In genomic region chr2:231939022-231939421, GRCh38 we compare ENCODE assay signal across 34 cellular contexts. TPM values are rescaled to one million over a fixed set of nuclear protein-coding genes. Genes with fewer than 3 reads are reported as not detected.
"Had no signal": no experiment of that assay in that cellular context is flagged by ENCODE, and none has a peak within 500 bp of the region (broad histone marks: within the 10 kb centered on the region; RNA-seq: fewer than 3 reads in every experiment).

No MANE protein-coding gene starts in this region.

- H3K4me1 Mint-ChIP-seq: activated CD4-positive, alpha-beta T cell treated with anti-CD3 and anti-CD28 coated beads, Interleukin-2, amount 10 ng/mL, durations not matched to agents 7 days and 5 days; activated naive CD4-positive, alpha-beta T cell treated with anti-CD3 and anti-CD28 coated beads, Interleukin-2, amount 10 ng/mL, durations not matched to agents 7 days and 5 days had no signal

- H3K36me3 Mint-ChIP-seq: activated naive CD4-positive, alpha-beta T cell treated with anti-CD3 and anti-CD28 coated beads, Interleukin-2, amount 10 ng/mL, durations not matched to agents 7 days and 5 days; activated naive CD8-positive, alpha-beta T cell; brain had no signal

- H3K9me3 Mint-ChIP-seq: activated CD4-positive, alpha-beta T cell treated with anti-CD3 and anti-CD28 coated beads, Interleukin-2, amount 10 ng/mL, durations not matched to agents 7 days and 5 days; activated naive CD4-positive, alpha-beta T cell treated with anti-CD3 and anti-CD28 coated beads, Interleukin-2, amount 10 ng/mL, durations not matched to agents 7 days and 5 days; activated naive CD8-positive, alpha-beta T cell treated with anti-CD3 and anti-CD28 coated beads, Interleukin-2, amount 50 U/mL, for 24 hours; brain had no signal

- H3K4me3 Mint-ChIP-seq: activated CD4-positive, alpha-beta T cell treated with anti-CD3 and anti-CD28 coated beads for 36 hours; activated CD4-positive, alpha-beta T cell treated with anti-CD3 and anti-CD28 coated beads, Interleukin-2, amount 10 ng/mL, durations not matched to agents 7 days and 5 days; activated CD8-positive, alpha-beta T cell treated with anti-CD3 and anti-CD28 coated beads, Interleukin-2, amount 10 ng/mL, durations not matched to agents 7 days and 5 days; activated naive CD4-positive, alpha-beta T cell treated with anti-CD3 and anti-CD28 coated beads, Interleukin-2, amount 10 ng/mL, durations not matched to agents 7 days and 5 days; activated naive CD8-positive, alpha-beta T cell; activated naive CD8-positive, alpha-beta T cell treated with anti-CD3 and anti-CD28 coated beads, Interleukin-2, amount 50 U/mL, for 24 hours; brain had no signal

- H3K36me3 ChIP-seq: MG63, WERI-Rb-1 had no signal

- H2AFZ ChIP-seq: PC-9 had no signal

- FAIRE-seq: RCC 7860 had no signal

- H3K9me3 ChIP-seq: MG63 had no signal

- H3K27me3 Mint-ChIP-seq: activated CD4-positive, alpha-beta T cell treated with anti-CD3 and anti-CD28 coated beads for 36 hours; activated CD4-positive, alpha-beta T cell treated with anti-CD3 and anti-CD28 coated beads, Interleukin-2, amount 10 ng/mL, durations not matched to agents 7 days and 5 days; activated naive CD8-positive, alpha-beta T cell treated with anti-CD3 and anti-CD28 coated beads, Interleukin-2, amount 50 U/mL, for 24 hours had no signal

- ATAC-seq: activated CD4-positive, alpha-beta T cell treated with anti-CD3 and anti-CD28 coated beads for 36 hours; activated CD8-positive, alpha-beta T cell treated with anti-CD3 and anti-CD28 coated beads, Interleukin-2, amount 10 ng/mL, durations not matched to agents 7 days and 5 days; activated naive CD8-positive, alpha-beta T cell treated with anti-CD3 and anti-CD28 coated beads, Interleukin-2, amount 50 U/mL, for 24 hours; Right ventricle myocardium inferior had no signal

- H3K27me3 ChIP-seq: MG63 had no signal

- H3K27ac ChIP-seq: PC-9, RWPE1, WERI-Rb-1 had no signal

- DNase-seq: activated CD4-positive, alpha-beta T cell treated with anti-CD3 and anti-CD28 coated beads for 36 hours; activated CD4-positive, alpha-beta T cell treated with anti-CD3 and anti-CD28 coated beads, Interleukin-2, amount 50 U/mL, for 48 hours; activated CD8-positive, alpha-beta memory T cell treated with anti-CD3 and anti-CD28 coated beads, Interleukin-2, amount 50 U/mL, for 4 hours; activated CD8-positive, alpha-beta T cell treated with anti-CD3 and anti-CD28 coated beads, Interleukin-2, amount 10 ng/mL, durations not matched to agents 7 days and 5 days; activated effector memory CD4-positive, alpha-beta T cell treated with Interleukin-2 at 50 U/mL for 16 hours; activated naive CD4-positive, alpha-beta T cell treated with anti-CD3 and anti-CD28 coated beads, Interleukin-2, amount 10 ng/mL, durations not matched to agents 7 days and 5 days; activated naive CD8-positive, alpha-beta T cell treated with anti-CD3 and anti-CD28 coated beads, Interleukin-2, amount 50 U/mL, for 24 hours; activated T-cell treated with anti-CD3 and anti-CD28 coated beads, Interleukin-2, amount 50 U/mL, for 48 hours; anterior cingulate cortex; central memory CD4-positive, alpha-beta T cell; Kasumi-1; MG63; NCI-H1048; NCI-H1105 treated with DMSO at 0.1 percent for 48 hours; NCI-H1436; NCI-H1694; NCI-H1930; NCI-H510A; NCI-H526; NCI-H748 treated with DMSO at 0.1 percent for 48 hours; NK-92 treated with Interleukin-12 subunit alpha and Interleukin-12 subunit beta, amount 100 ng/mL, for 24 hours; PC-9; SW 1271; T1000; WERI-Rb-1 had no signal

- H3K4me2 ChIP-seq: PC-9 had no signal

- H3K27ac Mint-ChIP-seq: activated CD4-positive, alpha-beta T cell treated with anti-CD3 and anti-CD28 coated beads for 36 hours; activated CD4-positive, alpha-beta T cell treated with anti-CD3 and anti-CD28 coated beads, Interleukin-2, amount 10 ng/mL, durations not matched to agents 7 days and 5 days; activated CD8-positive, alpha-beta T cell treated with anti-CD3 and anti-CD28 coated beads, Interleukin-2, amount 10 ng/mL, durations not matched to agents 7 days and 5 days; activated naive CD4-positive, alpha-beta T cell treated with anti-CD3 and anti-CD28 coated beads, Interleukin-2, amount 10 ng/mL, durations not matched to agents 7 days and 5 days; activated naive CD8-positive, alpha-beta T cell; activated naive CD8-positive, alpha-beta T cell treated with anti-CD3 and anti-CD28 coated beads, Interleukin-2, amount 50 U/mL, for 24 hours; brain had no signal

- H3K4me3 ChIP-seq: MG63, PC-9 had no signal

RNA-seq across cellular contexts. Expression of gene NPPC, which starts 12.8 kb away (rescaled TPM):
- total RNA-seq: activated CD4-positive, alpha-beta T cell treated with anti-CD3 and anti-CD28 coated beads, Interleukin-2, amount 10 ng/mL, durations not matched to agents 7 days and 5 days; OCI-LY7; PC-9; T-helper 1 cell treated with Interleukin-12 subunit alpha and Interleukin-12 subunit beta and Interleukin-4 antibody, amounts not matched to agents 30 ng/mL and 1 ng/mL, for 36 hours; T-helper 2 cell treated with Interferon-gamma antibody and Interleukin-4, amounts not matched to agents 100 ng/mL and 5 ng/mL, for 36 hours had no signal
